15 cellular contexts compared by ENCODE assay signal in the genomic region with DNA sequence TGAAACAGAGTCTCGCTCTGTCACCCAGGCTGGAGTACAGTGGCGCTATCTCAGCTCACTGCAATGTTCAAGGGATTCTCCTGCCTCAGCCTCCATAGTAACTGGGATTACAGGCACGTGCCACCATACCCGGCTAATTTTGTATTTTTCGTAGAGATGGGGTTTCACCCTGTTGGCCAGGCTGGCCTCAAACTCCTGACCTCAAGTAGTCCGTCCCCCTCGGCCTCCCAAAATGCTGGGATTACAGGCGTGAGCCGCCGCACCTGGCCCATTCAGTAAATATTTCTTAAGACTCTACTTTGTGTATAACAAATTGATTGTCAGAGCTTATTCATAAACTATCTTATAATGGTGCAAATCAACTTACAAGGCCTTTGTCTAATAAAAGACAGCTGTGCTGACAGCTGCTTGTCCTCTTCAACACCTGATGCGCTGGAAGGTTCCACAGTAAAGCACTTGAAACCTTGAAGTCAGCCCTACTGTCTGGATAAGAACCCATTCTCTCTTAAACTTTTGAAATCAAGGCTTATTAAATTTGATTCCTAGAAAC. TPM values are rescaled to one million over a fixed set of nuclear protein-coding genes. Genes with fewer than 3 reads are reported as not detected.
DNase-seq lines count a peak whose midpoint lies in the region; ATAC-seq, FAIRE-seq and TF ChIP-seq lines count a peak whose summit lies in the region.
"Had no signal": no experiment of that assay in that cellular context is flagged by ENCODE, and none has a peak within 500 bp of the region (broad histone marks: within the 10 kb centered on the region; RNA-seq: fewer than 3 reads in every experiment).

No MANE protein-coding gene starts in this region.

- no peak for TF ChIP-seq POLR2A in esophagus muscularis mucosa (IDR thresholded peaks at IDR 0.05; ENCODE audit: low read depth)
- no peak for TF ChIP-seq POLR2A in uterus (IDR thresholded peaks at IDR 0.05)

- intact Hi-C loops in left ventricle myocardium inferior (cut with micrococcal nuclease): loop anchor here (10.0 kb wide), 1 partner anchor 242 kb away; no protein-coding TSS in a partner anchor
- intact Hi-C loops in left cardiac atrium (cut with DNase I): loop anchor here (2.0 to 10.0 kb wide), 2 partner anchors 240 to 242 kb away; no protein-coding TSS in a partner anchor
- intact Hi-C loops in esophagus muscularis mucosa (cut with DNase I): loop anchor here (10.0 kb wide), 1 partner anchor 142 kb away; the partner anchor contains the start of gene USP6NL
- intact Hi-C loops in pancreas (cut with DNase I): loop anchor here in 1 of 3 donors (10.0 kb wide), 1 partner anchor 242 kb away; no protein-coding TSS in a partner anchor
- intact Hi-C loops in uterus (cut with DNase I; ENCODE audit: low total_unique reads): loop anchor here (10.0 kb wide), 1 partner anchor 242 kb away; no protein-coding TSS in a partner anchor

- FAIRE-seq in pancreas (lab: Jason Lieb, UNC): no peak
- FAIRE-seq: endometrium, H1 had no signal

- DNase-seq in left ventricle myocardium inferior: no peak
- DNase-seq in left cardiac atrium: no peak
- DNase-seq in esophagus muscularis mucosa (ENCODE audit: extremely low spot score): no peak
- no peak for DNase-seq in pancreas
- no peak for DNase-seq in uterus
- DNase-seq in dedifferentiated amniotic fluid mesenchymal stem cell (ENCODE audit: extremely low spot score): no peak
- no peak for DNase-seq in cerebellar nuclear complex (lab: John Stamatoyannopoulos, UW)
- no peak for DNase-seq in UCSD-AML1 (lab: John Stamatoyannopoulos, UW; ENCODE audit: unreplicated experiment)
- DNase-seq: activated CD4-positive, alpha-beta T cell treated with anti-CD3 and anti-CD28 coated beads, Interleukin-2, amount 10 ng/mL, durations not matched to agents 7 days and 5 days; hippocampal formation; stimulated activated CD4-positive, alpha-beta T cell treated with anti-CD3 and anti-CD28 coated beads, Interleukin-2, amount 100 ng/mL, for 24 hours; T-helper 2 cell had no signal

- H3K9me3 ChIP-seq in left ventricle myocardium inferior (replicated peaks) (no peaks in the 10 kb centered on the region), esophagus muscularis mucosa (no peaks in the 10 kb centered on the region), pancreas (no peaks in the 10 kb centered on the region), uterus (no peaks in the 10 kb centered on the region)

- H3K27ac ChIP-seq in left ventricle myocardium inferior (replicated peaks): peak overlapping the region; percentile 78
- H3K27ac ChIP-seq in esophagus muscularis mucosa (replicated peaks in 1 of 4): peak overlapping the region; percentile 39 to 68 (median 42)
- peak overlapping the region; percentile 40 to 84 (median 78) for H3K27ac ChIP-seq in pancreas
- peak overlapping the region; percentile 71 to 78 for H3K27ac ChIP-seq in uterus

- H3K27me3 ChIP-seq in left ventricle myocardium inferior (ENCODE audit: low read depth) (no peaks in the 10 kb centered on the region), esophagus muscularis mucosa (no peaks in the 10 kb centered on the region), pancreas (no peaks in the 10 kb centered on the region), uterus (no peaks in the 10 kb centered on the region)

- 84% methylated on average over 11 of the region's 11 CpGs for WGBS in esophagus muscularis mucosa
- WGBS in pancreas, 2 donors: 69 to 79% methylated on average over 11 of the region's 11 CpGs

- TF ChIP-seq CTCF in left ventricle myocardium inferior (IDR thresholded peaks at IDR 0.05; ENCODE audit: borderline replicate concordance): no peak
- no peak for TF ChIP-seq CTCF in esophagus muscularis mucosa (IDR thresholded peaks at IDR 0.05)
- TF ChIP-seq CTCF in pancreas (IDR thresholded peaks at IDR 0.05): no peak
- no peak for TF ChIP-seq CTCF in uterus (IDR thresholded peaks at IDR 0.05)

- ATAC-seq in left cardiac atrium (no peak), pancreas (no peak)

- H3K4me1 ChIP-seq in left ventricle myocardium inferior (peaks cover 66% of the 10 kb centered on the region), esophagus muscularis mucosa (peaks cover 21 to 51% (median 24%) of the 10 kb centered on the region in 4 donors), pancreas (peaks cover 18 to 20% (median 19%) of the 10 kb centered on the region in 3 donors), uterus (peaks cover 3 to 7% of the 10 kb centered on the region in 2 donors)

- peaks cover 29% of the 10 kb centered on the region for H3K36me3 ChIP-seq in left ventricle myocardium inferior
- peaks cover 0 to 40% (median 27%) of the 10 kb centered on the region in 4 donors for H3K36me3 ChIP-seq in esophagus muscularis mucosa
- H3K36me3 ChIP-seq in pancreas: peaks cover 0 to 8% (median 5%) of the 10 kb centered on the region in 3 donors
- H3K36me3 ChIP-seq in uterus: no peaks in the 10 kb centered on the region

- no peak overlapping the region for H3K4me3 ChIP-seq in left ventricle myocardium inferior
- no peak overlapping the region for H3K4me3 ChIP-seq in esophagus muscularis mucosa
- no peak overlapping the region for H3K4me3 ChIP-seq in pancreas
- no peak overlapping the region for H3K4me3 ChIP-seq in uterus

- no peak for TF ChIP-seq EP300 in esophagus muscularis mucosa (IDR thresholded peaks at IDR 0.05)

RNA-seq across cellular contexts. Expression of gene ECHDC3, which starts 14.7 kb away (rescaled TPM):
- 88.5 TPM for total RNA-seq in left ventricle myocardium inferior
- total RNA-seq in left cardiac atrium: 10 to 100 TPM; 55.7 to 56.1 TPM
- 10 to 100 TPM in 3 of 4 donors, 1 to 10 TPM in 1; 7.9 to 30.6 (median 19.7) TPM for total RNA-seq in esophagus muscularis mucosa
- total RNA-seq in pancreas: 10 to 100 TPM; 12.3 to 19.6 (median 16.6) TPM
- 10 to 100 TPM in 1 of 2 donors, 1 to 10 TPM in 1; 9.7 to 18.8 TPM for polyA plus RNA-seq in pancreas
- total RNA-seq in uterus: 10 to 100 TPM in 3 of 4 donors, 1 to 10 TPM in 1; 7.9 to 26.9 (median 14.1) TPM
- total RNA-seq: activated T-helper 2 cell treated with anti-CD3 and anti-CD28 coated beads, Interferon-gamma antibody, Interleukin-2, Interleukin-4, amounts not matched to agents 10 μg/mL and 5 μg/mL and 100 μg/mL, durations not matched to agents 14 hours and 24 hours and 36 hours had no signal
